Comparison of ENCODE assay signal across 23 cellular contexts in genomic region chrX:16897445-16897844, GRCh38. TPM values are rescaled to one million over a fixed set of nuclear protein-coding genes. Genes with fewer than 3 reads are reported as not detected.
DNase-seq lines count a peak whose midpoint lies in the region; ATAC-seq and TF ChIP-seq lines count a peak whose summit lies in the region.
"Had no signal": no experiment of that assay in that cellular context is flagged by ENCODE, and none has a peak within 500 bp of the region (broad histone marks: within the 10 kb centered on the region; RNA-seq: fewer than 3 reads in every experiment).

No MANE protein-coding gene starts in this region.

- H3K4me3 Mint-ChIP-seq in H9 = no peak overlapping the region; a peak in 1 of 5 replicates
- no peak overlapping the region for H3K4me3 Mint-ChIP-seq in nephron progenitor cell
- H3K4me3 Mint-ChIP-seq in Caco-2 (ENCODE audit: unreplicated experiment) = no peak overlapping the region
- H3K4me3 Mint-ChIP-seq: CD4-positive, CD25-positive, alpha-beta regulatory T cell; T-cell had no signal

- no peak overlapping the region for H2BK5ac ChIP-seq in H9 (ENCODE audit: insufficient read length, low read length)

- ATAC-seq in GM21526 (IDR thresholded peaks at IDR 0.05; ENCODE audit: low FRiP score, unreplicated experiment) (no peak), GM21367 (IDR thresholded peaks at IDR 0.05; ENCODE audit: unreplicated experiment) (no peak)
- ATAC-seq: K562, Panc1, T-cell had no signal

- no peak overlapping the region for H3K27ac ChIP-seq in H9 (ENCODE audit: insufficient read length, low read depth, low read length)
- H3K27ac ChIP-seq: GM23248, SJCRH30 had no signal

- H3K79me1 ChIP-seq in H9 (ENCODE audit: insufficient read depth, low read depth, low read length, poor library complexity, severe bottlenecking) = no peaks in the 10 kb centered on the region

- no peak overlapping the region for H4K91ac ChIP-seq in H9 (ENCODE audit: insufficient read length, low read depth, low read length)

- BruUV-seq in Caco-2 (replicated peaks; lab: Mats Ljungman, UMichigan) = no TSS peak

- TF ChIP-seq CTCF in H9 (conservative IDR thresholded peaks at IDR 0.05) = no peak
- TF ChIP-seq CTCF in nephron progenitor cell (IDR thresholded peaks at IDR 0.05) = no peak
- no peak for TF ChIP-seq CTCF in Caco-2 (IDR thresholded peaks at IDR 0.05; ENCODE audit: insufficient read depth in 1 of 2, low read depth in 1 of 2, low read length in 1 of 2, severe bottlenecking in 1 of 2, unreplicated experiment in 1 of 2)

- no peak overlapping the region for H3K9ac ChIP-seq in H9 (ENCODE audit: extremely low read depth, insufficient read length, low read length)
- H3K9ac ChIP-seq: GM23248 had no signal

- no peak overlapping the region for H3K56ac ChIP-seq in H9 (ENCODE audit: insufficient read length, low read depth, low read length)

- H4K5ac ChIP-seq in H9 (ENCODE audit: insufficient read length, low read depth, low read length) = no peak overlapping the region

- H3K36me3 Mint-ChIP-seq in H9 (ENCODE audit: insufficient read depth in 1 of 3, low read depth in 3 of 3) (no peaks in the 10 kb centered on the region), nephron progenitor cell (ENCODE audit: low read depth) (no peaks in the 10 kb centered on the region), Caco-2 (ENCODE audit: insufficient read depth, unreplicated experiment) (no peaks in the 10 kb centered on the region)
- H3K36me3 Mint-ChIP-seq: CD4-positive, CD25-positive, alpha-beta regulatory T cell; T-cell had no signal

- no peak overlapping the region for H2BK20ac ChIP-seq in H9 (ENCODE audit: low read depth, low read length, poor library complexity, severe bottlenecking)

- peak; percentile 42 for DNase-seq in H9
- peak; percentile 12 for DNase-seq in NCI-H2196 treated with DMSO at 0.1 percent for 48 hours (lab: John Stamatoyannopoulos, UW; ENCODE audit: unreplicated experiment)
- DNase-seq in iPS-NIHi11 (ENCODE audit: low spot score) = peak; percentile 31
- peak; percentile 6 for DNase-seq in nephron progenitor cell
- no peak for DNase-seq in Caco-2
- DNase-seq: CD4-positive, CD25-positive, alpha-beta regulatory T cell; COR-L47; GDM1; GM23248; MM.1S; NCI-H1092; NCI-H1436 treated with DMSO at 0.1 percent for 48 hours; NCI-H2081 treated with DMSO at 0.1 percent for 48 hours; NCI-H2171 treated with DMSO at 0.1 percent for 48 hours; NCI-H446 treated with DMSO at 0.1 percent for 48 hours; NCI-H748 treated with DMSO at 0.1 percent for 48 hours; SJCRH30; T-cell had no signal

- H3K27me3 ChIP-seq in H9 (ENCODE audit: insufficient read depth, low read length) = no peaks in the 10 kb centered on the region
- H3K27me3 ChIP-seq in Caco-2 (replicated peaks; ENCODE audit: control insufficient read depth, insufficient read depth, low read length) = no peaks in the 10 kb centered on the region
- H3K27me3 ChIP-seq: SJCRH30 had no signal

- CTCF ChIA-PET in Caco-2 (lab: Charles Lee) = interaction anchor here (0.9 kb wide), 1 partner anchor 149 kb away, joined by 3 read pairs; no protein-coding TSS in a partner anchor

- H2BK120ac ChIP-seq in H9 (ENCODE audit: low read depth, low read length, poor library complexity, severe bottlenecking) = no peak overlapping the region

- H3K4me3 ChIP-seq in Caco-2 (ENCODE audit: low read depth, low read length) = no peak overlapping the region
- H3K4me3 ChIP-seq: GM23248, HAP-1, K562, SJCRH30 had no signal

- no peak overlapping the region for H2BK15ac ChIP-seq in H9 (ENCODE audit: low read depth, low read length)

- no peak overlapping the region for H3K4me2 ChIP-seq in H9 (ENCODE audit: insufficient read depth, insufficient read length, low read length)

- H3K4me1 ChIP-seq in H9 (ENCODE audit: insufficient read depth, low read length) (no peaks in the 10 kb centered on the region), Caco-2 (no peaks in the 10 kb centered on the region)
- H3K4me1 ChIP-seq: SJCRH30 had no signal

- H3T11ph ChIP-seq in H9 (ENCODE audit: low read length) = no peak overlapping the region

- peaks cover 4% of the 10 kb centered on the region for H3K27me3 Mint-ChIP-seq in H9 (ENCODE audit: low read depth)
- H3K27me3 Mint-ChIP-seq in nephron progenitor cell (ENCODE audit: low read depth, poor library complexity) = peaks cover 5% of the 10 kb centered on the region
- H3K27me3 Mint-ChIP-seq in Caco-2 (ENCODE audit: insufficient read depth, unreplicated experiment) = peaks cover 6% of the 10 kb centered on the region

- POLR2A ChIA-PET in Caco-2 (lab: Charles Lee) = no interaction called here

- no peak overlapping the region for H3K18ac ChIP-seq in H9 (ENCODE audit: insufficient read length, low read depth, low read length)

- no peaks in the 10 kb centered on the region for H4K20me1 ChIP-seq in H9 (ENCODE audit: control insufficient read depth, insufficient read depth, insufficient read length)

- H4K8ac ChIP-seq in H9 (replicated peaks; ENCODE audit: insufficient read length, low read depth, low read length) = no peak overlapping the region

- no peak overlapping the region for H2AFZ ChIP-seq in H9 (ENCODE audit: low read length)
- H2AFZ ChIP-seq: GM23248 had no signal

- no peak overlapping the region for H3K23ac ChIP-seq in H9 (ENCODE audit: insufficient read length, low read depth, low read length)

- H3K4me1 Mint-ChIP-seq in H9 (peaks cover 5 to 6% of the 10 kb centered on the region in 2 experiments), nephron progenitor cell (peaks cover 7% of the 10 kb centered on the region), Caco-2 (ENCODE audit: low read depth, unreplicated experiment) (no peaks in the 10 kb centered on the region)

- no CpG with 5 or more reads among the region's 2 CpGs for WGBS in H9 (ENCODE audit: extremely low coverage, insufficient read length, low lambda C conversion rate)

- no peaks in the 10 kb centered on the region for H3K9me3 ChIP-seq in H9 (ENCODE audit: control insufficient read depth, low read depth, low read length)
- no peaks in the 10 kb centered on the region for H3K9me3 ChIP-seq in Caco-2
- H3K9me3 ChIP-seq: HAP-1, SJCRH30 had no signal

- intact Hi-C loops in Caco-2 (cut with micrococcal nuclease; ENCODE audit: unreplicated experiment) = no loop called here

- H3K27ac Mint-ChIP-seq in H9 = no peak overlapping the region
- H3K27ac Mint-ChIP-seq in nephron progenitor cell = no peak overlapping the region
- no peak overlapping the region for H3K27ac Mint-ChIP-seq in Caco-2 (ENCODE audit: unreplicated experiment)
- H3K27ac Mint-ChIP-seq: CD4-positive, CD25-positive, alpha-beta regulatory T cell; T-cell had no signal

- no peaks in the 10 kb centered on the region for H3K79me2 ChIP-seq in H9 (ENCODE audit: insufficient read depth, low read length)

- H3K23me2 ChIP-seq in H9 (ENCODE audit: insufficient read length, low read depth, low read length, poor library complexity, severe bottlenecking) = no peaks in the 10 kb centered on the region

- H2BK12ac ChIP-seq in H9 (ENCODE audit: insufficient read length, low read depth, low read length) = no peak overlapping the region

- H3K4ac ChIP-seq in H9 (ENCODE audit: low read depth, low read length) = no peak overlapping the region

- no peaks in the 10 kb centered on the region for H3K36me3 ChIP-seq in Caco-2 (ENCODE audit: control insufficient read depth, insufficient read depth, low read length)
- H3K36me3 ChIP-seq: HAP-1, SJCRH30 had no signal

- H3K9me3 Mint-ChIP-seq in H9 (no peaks in the 10 kb centered on the region), nephron progenitor cell (no peaks in the 10 kb centered on the region), Caco-2 (ENCODE audit: unreplicated experiment) (no peaks in the 10 kb centered on the region)
- H3K9me3 Mint-ChIP-seq: T-cell had no signal

- H3K14ac ChIP-seq in H9 (ENCODE audit: insufficient read depth, low read length) = no peak overlapping the region

- no peak overlapping the region for H2AK5ac ChIP-seq in H9 (ENCODE audit: insufficient read length, low read length)

RNA-seq across cellular contexts. Expression of gene RBBP7, which starts 27.3 kb away (rescaled TPM):
- 239 and 249 TPM in 2 replicates for total RNA-seq in H9 (2021)
- total RNA-seq in Caco-2 (2022) = 129 and 131 TPM in 2 replicates

RNA-seq across cellular contexts. Expression of gene REPS2, which starts 49.0 kb away (rescaled TPM):
- total RNA-seq in H9 (2021) = 3.7 and 4.7 TPM in 2 replicates
- 0.30 and 0.86 TPM in 2 replicates for total RNA-seq in Caco-2 (2022)

Comparison
In these comparisons a context has a peak if more than half of its experiments do, and no peak if none do; other contexts are left out.
1. DNase-seq: peak in H9 (single experiment), NCI-H2196 treated with DMSO at 0.1 percent for 48 hours (single experiment), iPS-NIHi11 (single experiment) and nephron progenitor cell (single experiment); none in Caco-2 (0 of 2).